In genomic region chr10:45374451-45375052, GRCh38 we compare ENCODE assay signal across 9 cellular contexts. TPM values are rescaled to one million over a fixed set of nuclear protein-coding genes. Genes with fewer than 3 reads are reported as not detected.
DNase-seq lines count a peak whose midpoint lies in the region; ATAC-seq, FAIRE-seq and TF ChIP-seq lines count a peak whose summit lies in the region.
"Had no signal": no experiment of that assay in that cellular context is flagged by ENCODE, and none has a peak within 500 bp of the region (broad histone marks: within the 10 kb centered on the region; RNA-seq: fewer than 3 reads in every experiment).

No MANE protein-coding gene starts in this region.

- POLR2A ChIA-PET in activated B cell treated with CpG ODN at 0.5 μM for 24 hours (lab: Charles Lee), result interaction anchor here (1.2 to 4.5 kb wide), 5 partner anchors 45 to 298 kb away, joined by 3 to 43 read pairs (median 5); partner anchors contain the start of gene ZFAND4

- no peak for TF ChIP-seq EP300 in suprapubic skin (IDR thresholded peaks at IDR 0.05)

- no peak for TF ChIP-seq POLR2A in H54 (IDR thresholded peaks at IDR 0.05; ENCODE audit: low read depth, low read length)
- no peak for TF ChIP-seq POLR2A in suprapubic skin (IDR thresholded peaks at IDR 0.05)

- ATAC-seq in activated B cell treated with CpG ODN at 0.5 μM for 24 hours (ENCODE audit: low read depth), result peak; percentile 25

- intact Hi-C loops in activated B cell treated with CpG ODN at 0.5 μM for 24 hours (cut with micrococcal nuclease), result loop anchor here (2.0 to 10.0 kb wide), 5 partner anchors 67 to 650 kb away; partner anchors contain the start of genes ZFAND4 and ZNF22

- H3K4me3 ChIP-seq in suprapubic skin, result peak overlapping the region; percentile 48

- H3K4me3 Mint-ChIP-seq in activated B cell treated with CpG ODN at 0.5 μM for 24 hours (peak overlapping the region; percentile 94), osteocyte (ENCODE audit: unreplicated experiment) (no peak overlapping the region)

- no peaks in the 10 kb centered on the region for H3K9me3 Mint-ChIP-seq in activated B cell treated with CpG ODN at 0.5 μM for 24 hours
- no peaks in the 10 kb centered on the region for H3K9me3 Mint-ChIP-seq in osteocyte (ENCODE audit: unreplicated experiment)

- H3K27me3 Mint-ChIP-seq in activated B cell treated with CpG ODN at 0.5 μM for 24 hours, result no peaks in the 10 kb centered on the region
- H3K27me3 Mint-ChIP-seq in osteocyte (ENCODE audit: unreplicated experiment), result peaks cover 70% of the 10 kb centered on the region

- H3K36me3 Mint-ChIP-seq in activated B cell treated with CpG ODN at 0.5 μM for 24 hours (ENCODE audit: low read depth) (peaks cover 32% of the 10 kb centered on the region), osteocyte (ENCODE audit: unreplicated experiment) (no peaks in the 10 kb centered on the region)

- peak overlapping the region; percentile 93 for H3K27ac Mint-ChIP-seq in activated B cell treated with CpG ODN at 0.5 μM for 24 hours
- H3K27ac Mint-ChIP-seq in osteocyte (ENCODE audit: unreplicated experiment), result no peak overlapping the region

- no peaks in the 10 kb centered on the region for H3K36me3 ChIP-seq in suprapubic skin

- no peak for FAIRE-seq in H54 (lab: Jason Lieb, UNC)

- CTCF ChIA-PET in activated B cell treated with CpG ODN at 0.5 μM for 24 hours (lab: Charles Lee), result interaction anchor here (1.2 to 1.7 kb wide), 3 partner anchors 64 to 124 kb away, joined by 3 to 8 read pairs (median 7); no protein-coding TSS in a partner anchor

- H3K9me3 ChIP-seq in suprapubic skin, result no peaks in the 10 kb centered on the region

- peaks cover 21% of the 10 kb centered on the region for H3K4me1 ChIP-seq in suprapubic skin

- 33% methylated on average over 8 of the region's 38 CpGs for WGBS in suprapubic skin

- H3K27ac ChIP-seq in suprapubic skin, result peak overlapping the region; percentile 32

- peaks cover 42% of the 10 kb centered on the region for H3K27me3 ChIP-seq in suprapubic skin

- peak; percentile 49 for DNase-seq in Daoy (ENCODE audit: low read depth)
- DNase-seq in H54 (ENCODE audit: insufficient read length, low spot score), result peak; percentile 58
- no peak for DNase-seq in activated B cell treated with CpG ODN at 0.5 μM for 24 hours
- peak; percentile 77 for DNase-seq in islet precursor cell
- DNase-seq in suprapubic skin (ENCODE audit: low spot score in 2 of 2), result no peak
- DNase-seq in stimulated activated CD4-positive, alpha-beta T cell treated with anti-CD3 and anti-CD28 coated beads, Interleukin-12 subunit alpha, Interleukin-12 subunit beta, amount 100 ng/mL, for 4 hours, result no peak
- DNase-seq in osteocyte (ENCODE audit: extremely low spot score, unreplicated experiment), result no peak
- DNase-seq in dermis blood vessel endothelial cell, result no peak

- H3K4me1 Mint-ChIP-seq in activated B cell treated with CpG ODN at 0.5 μM for 24 hours, result peaks cover 88% of the 10 kb centered on the region
- H3K4me1 Mint-ChIP-seq in osteocyte (ENCODE audit: unreplicated experiment), result peaks cover 10% of the 10 kb centered on the region

- no peak for TF ChIP-seq CTCF in activated B cell treated with CpG ODN at 0.5 μM for 24 hours (IDR thresholded peaks at IDR 0.05)
- TF ChIP-seq CTCF in suprapubic skin (IDR thresholded peaks at IDR 0.05), result no peak
- no peak for TF ChIP-seq CTCF in osteocyte (IDR thresholded peaks at IDR 0.05)

RNA-seq across cellular contexts. Expression of gene ALOX5, which starts 0.5 kb away (rescaled TPM):
- 0.06 TPM in 1 of 2 replicates, not detected in the other for total RNA-seq in Daoy (2014; rRNA removed; shearing (Covaris generic))
- total RNA-seq in activated B cell treated with CpG ODN at 0.5 μM for 24 hours, result 153 and 181 TPM in 2 replicates
- 10 to 100 TPM; 12.3 to 46.1 (median 14.7) TPM for total RNA-seq in suprapubic skin
- total RNA-seq in osteocyte, result not detected in 2 replicates
- 0.34 and 0.60 TPM in 2 replicates for total RNA-seq in dermis blood vessel endothelial cell
- total RNA-seq: NCI-H460 had no signal

RNA-seq across cellular contexts. Expression of gene OR13A1, which starts 59.1 kb away (rescaled TPM):
- not detected in 2 replicates for total RNA-seq in Daoy (2014; rRNA removed; shearing (Covaris generic))
- 0.34 and 0.53 TPM in 2 replicates for total RNA-seq in activated B cell treated with CpG ODN at 0.5 μM for 24 hours
- total RNA-seq in suprapubic skin, result not detected
- not detected in 2 replicates for total RNA-seq in osteocyte
- not detected in 2 replicates for total RNA-seq in dermis blood vessel endothelial cell
- total RNA-seq: NCI-H460 had no signal

Comparison
In these comparisons a context has a peak if more than half of its experiments do, and no peak if none do; other contexts are left out.
1. DNase-seq: peak in Daoy (single experiment), H54 (single experiment) and islet precursor cell (single experiment); none in activated B cell treated with CpG ODN at 0.5 μM for 24 hours (single experiment), suprapubic skin (0 of 2), stimulated activated CD4-positive, alpha-beta T cell treated with anti-CD3 and anti-CD28 coated beads, Interleukin-12 subunit alpha, Interleukin-12 subunit beta, amount 100 ng/mL, for 4 hours (single experiment), osteocyte (single experiment) and dermis blood vessel endothelial cell (single experiment).